11 cellular contexts compared by ENCODE assay signal in genomic region chr5:87151547-87151946, GRCh38.
DNase-seq lines count a peak whose midpoint lies in the region; ATAC-seq and TF ChIP-seq lines count a peak whose summit lies in the region.
"Had no signal": no experiment of that assay in that cellular context is flagged by ENCODE, and none has a peak within 500 bp of the region (broad histone marks: within the 10 kb centered on the region; RNA-seq: fewer than 3 reads in every experiment).

No MANE protein-coding gene starts in this region.

- H3K36me3 Mint-ChIP-seq in activated CD4-positive, alpha-beta T cell treated with anti-CD3 and anti-CD28 coated beads, Interleukin-2, amount 10 ng/mL, durations not matched to agents 24 days and 14 days (ENCODE audit: low read depth), result no peaks in the 10 kb centered on the region

- peaks cover 13% of the 10 kb centered on the region for H3K4me1 Mint-ChIP-seq in activated CD4-positive, alpha-beta T cell treated with anti-CD3 and anti-CD28 coated beads, Interleukin-2, amount 10 ng/mL, durations not matched to agents 24 days and 14 days

- H3K4me3 Mint-ChIP-seq in activated CD4-positive, alpha-beta T cell treated with anti-CD3 and anti-CD28 coated beads, Interleukin-2, amount 10 ng/mL, durations not matched to agents 24 days and 14 days, result no peak overlapping the region
- H3K4me3 Mint-ChIP-seq: activated T-cell treated with anti-CD3 and anti-CD28 coated beads, Interleukin-2, amount 50 U/mL, for 24 hours had no signal

- peaks cover 12% of the 10 kb centered on the region for H3K9me3 Mint-ChIP-seq in activated CD4-positive, alpha-beta T cell treated with anti-CD3 and anti-CD28 coated beads, Interleukin-2, amount 10 ng/mL, durations not matched to agents 24 days and 14 days
- H3K9me3 Mint-ChIP-seq: activated T-cell treated with anti-CD3 and anti-CD28 coated beads, Interleukin-2, amount 50 U/mL, for 24 hours had no signal

- H3K27ac Mint-ChIP-seq in activated CD4-positive, alpha-beta T cell treated with anti-CD3 and anti-CD28 coated beads, Interleukin-2, amount 10 ng/mL, durations not matched to agents 24 days and 14 days, result no peak overlapping the region
- H3K27ac Mint-ChIP-seq: activated T-cell treated with anti-CD3 and anti-CD28 coated beads, Interleukin-2, amount 50 U/mL, for 24 hours had no signal

- peaks cover 2% of the 10 kb centered on the region for H3K27me3 Mint-ChIP-seq in activated CD4-positive, alpha-beta T cell treated with anti-CD3 and anti-CD28 coated beads, Interleukin-2, amount 10 ng/mL, durations not matched to agents 24 days and 14 days
- H3K27me3 Mint-ChIP-seq: activated T-cell treated with anti-CD3 and anti-CD28 coated beads, Interleukin-2, amount 50 U/mL, for 24 hours had no signal

- ATAC-seq in GM18858 (IDR thresholded peaks at IDR 0.05; ENCODE audit: unreplicated experiment), result peak; percentile 73
- ATAC-seq: upper lobe of right lung had no signal

- intact Hi-C loops in lower leg skin (cut with DNase I; ENCODE audit: low total_unique reads), result no loop called here
- intact Hi-C loops in activated CD4-positive, alpha-beta T cell treated with anti-CD3 and anti-CD28 coated beads, Interleukin-2, amount 10 ng/mL, durations not matched to agents 24 days and 14 days (cut with micrococcal nuclease), result no loop called here

- no peak for TF ChIP-seq POLR2A in lower leg skin (IDR thresholded peaks at IDR 0.05)

- in situ Hi-C loops in astrocyte of the cerebellum (cut with HindIII; ENCODE audit: low sequenced_read_pairs), result no loop called here

- DNase-seq in HS-5 (ENCODE audit: low read depth), result peak; percentile 96
- peak; percentile 59 for DNase-seq in astrocyte of the cerebellum (ENCODE audit: low read depth)
- DNase-seq in non-pigmented ciliary epithelial cell (ENCODE audit: low read depth), result peak; percentile 92
- no peak for DNase-seq in lower leg skin (ENCODE audit: low spot score in 2 of 2)
- no peak for DNase-seq in NCI-H2029 treated with DMSO at 0.1 percent for 48 hours (lab: John Stamatoyannopoulos, UW)
- no peak for DNase-seq in activated CD4-positive, alpha-beta T cell treated with anti-CD3 and anti-CD28 coated beads, Interleukin-2, amount 50 U/mL, for 48 hours
- DNase-seq in activated CD4-positive, alpha-beta T cell treated with anti-CD3 and anti-CD28 coated beads, Interleukin-2, amount 10 ng/mL, durations not matched to agents 24 days and 14 days, result no peak
- DNase-seq: activated T-cell treated with anti-CD3 and anti-CD28 coated beads, Interleukin-2, amount 50 U/mL, for 24 hours; NK-92 treated with Interleukin-12 subunit alpha and Interleukin-12 subunit beta, amount 100 ng/mL, for 24 hours; upper lobe of right lung had no signal

- WGBS in lower leg skin, 2 donors, result 8 to 53% methylated on average over 1 of the region's 1 CpG

- H3K4me3 ChIP-seq in astrocyte of the cerebellum (ENCODE audit: low read depth, low read length) (no peak overlapping the region), lower leg skin (ENCODE audit: low read depth, poor library complexity, severe bottlenecking) (no peak overlapping the region)
- H3K4me3 ChIP-seq: upper lobe of right lung had no signal

- TF ChIP-seq CTCF in astrocyte of the cerebellum (IDR thresholded peaks at IDR 0.05; ENCODE audit: low read depth, low read length, missing control alignments) (no peak), lower leg skin (IDR thresholded peaks at IDR 0.05) (no peak)

Comparison
In these comparisons a context has a peak if more than half of its experiments do, and no peak if none do; other contexts are left out.
1. DNase-seq: peak in HS-5 (single experiment), astrocyte of the cerebellum (single experiment) and non-pigmented ciliary epithelial cell (single experiment); none in lower leg skin (0 of 2), NCI-H2029 treated with DMSO at 0.1 percent for 48 hours (single experiment), activated CD4-positive, alpha-beta T cell treated with anti-CD3 and anti-CD28 coated beads, Interleukin-2, amount 50 U/mL, for 48 hours (0 of 2) and activated CD4-positive, alpha-beta T cell treated with anti-CD3 and anti-CD28 coated beads, Interleukin-2, amount 10 ng/mL, durations not matched to agents 24 days and 14 days (single experiment).